ENCODE assay signal across 8 cellular contexts in the genomic region with DNA sequence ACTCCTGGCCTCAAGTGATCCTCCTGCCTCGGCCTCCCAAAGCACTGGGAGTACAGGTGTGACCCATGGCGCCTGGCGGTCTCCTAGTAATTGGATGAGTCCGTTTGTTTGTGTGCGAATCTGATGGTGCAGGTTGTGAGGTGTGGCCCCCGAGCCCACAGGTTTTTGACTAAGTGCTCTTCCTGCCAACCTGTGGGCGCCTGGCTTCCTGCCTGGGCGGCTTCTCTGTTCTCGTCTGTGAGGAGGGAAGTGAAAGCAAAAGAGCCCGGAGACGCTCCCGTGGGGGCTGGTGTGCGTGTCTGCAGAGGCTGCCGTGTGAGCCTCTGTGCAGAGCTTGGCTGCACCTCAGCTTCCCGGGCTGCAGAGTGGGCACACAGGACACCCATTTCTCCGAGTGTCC. TPM values are rescaled to one million over a fixed set of nuclear protein-coding genes. Genes with fewer than 3 reads are reported as not detected.
DNase-seq lines count a peak whose midpoint lies in the region; ATAC-seq and TF ChIP-seq lines count a peak whose summit lies in the region.

No MANE protein-coding gene starts in this region.

- TF ChIP-seq POLR2A in NB4 (IDR thresholded peaks at IDR 0.05; ENCODE audit: extremely low read depth, insufficient read length), result no peak

- H3K4me3 ChIP-seq in NB4 (ENCODE audit: low read depth, low read length), result no peak overlapping the region

- peak; percentile 51 for ATAC-seq in GM21619 (IDR thresholded peaks at IDR 0.05; ENCODE audit: unreplicated experiment)

- intact Hi-C loops in cardiac septum (cut with DNase I), result no loop called here

- TF ChIP-seq CTCF in NB4 (IDR thresholded peaks at IDR 0.05; ENCODE audit: low read depth, low read length), result no peak

- DNase-seq in DMS53 (lab: John Stamatoyannopoulos, UW) (peak; percentile 73), NB4 (ENCODE audit: low read depth) (peak; percentile 76), cardiac septum (ENCODE audit: low spot score) (peak; percentile 91), OCI-M2 (lab: John Stamatoyannopoulos, UW; ENCODE audit: unreplicated experiment) (no peak), islet precursor cell (no peak)
- DNase-seq in activated CD8-positive, alpha-beta memory T cell treated with anti-CD3 and anti-CD28 coated beads, Interleukin-2, amount 50 U/mL, for 48 hours, result peak; percentile 90
- DNase-seq in stimulated activated CD4-positive, alpha-beta T cell treated with anti-CD3 and anti-CD28 coated beads, TNF-alpha, amount 100 ng/mL, for 24 hours (ENCODE audit: low read depth in 3 of 3), result peak; percentile 84 to 91 (median 84)

RNA-seq across cellular contexts. Expression of a gene that starts 10.0 kb away (rescaled TPM):
- 3.7 TPM for total RNA-seq in cardiac septum

RNA-seq across cellular contexts. Expression of a gene that starts 18.2 kb away (rescaled TPM):
- 125 TPM for total RNA-seq in cardiac septum

RNA-seq across cellular contexts. Expression of a gene that starts 26.8 kb away (rescaled TPM):
- 243 TPM for total RNA-seq in cardiac septum

RNA-seq across cellular contexts. Expression of a gene that starts 37.0 kb away (rescaled TPM):
- 10.5 TPM for total RNA-seq in cardiac septum

RNA-seq across cellular contexts. Expression of a gene that starts 50.5 kb away (rescaled TPM):
- 44.8 TPM for total RNA-seq in cardiac septum

Comparison
In these comparisons a context has a peak if more than half of its experiments do, and no peak if none do; other contexts are left out.
1. DNase-seq: peak in DMS53 (single experiment), NB4 (single experiment), activated CD8-positive, alpha-beta memory T cell treated with anti-CD3 and anti-CD28 coated beads, Interleukin-2, amount 50 U/mL, for 48 hours (single experiment), cardiac septum (single experiment) and stimulated activated CD4-positive, alpha-beta T cell treated with anti-CD3 and anti-CD28 coated beads, TNF-alpha, amount 100 ng/mL, for 24 hours (3 of 3); none in OCI-M2 (single experiment) and islet precursor cell (single experiment).